In genomic region chr11:78647266-78647915, GRCh38 we compare ENCODE assay signal across 15 cellular contexts.
"Had no signal": no experiment of that assay in that cellular context is flagged by ENCODE, and none has a peak within 500 bp of the region (broad histone marks: within the 10 kb centered on the region; RNA-seq: fewer than 3 reads in every experiment).

No MANE protein-coding gene starts in this region.

- H3K27ac ChIP-seq: ascending aorta, cardiac muscle cell, Peyer's patch, SJSA1, VCaP had no signal

- H3K4me1 ChIP-seq: ascending aorta, Peyer's patch, SJSA1 had no signal

- H3K27me3 Mint-ChIP-seq: activated CD8-positive, alpha-beta T cell treated with anti-CD3 and anti-CD28 coated beads for 36 hours; activated naive CD4-positive, alpha-beta T cell treated with anti-CD3 and anti-CD28 coated beads, Interleukin-2, amount 50 U/mL, for 24 hours; activated naive CD8-positive, alpha-beta T cell treated with anti-CD3 and anti-CD28 coated beads, Interleukin-2, amount 10 ng/mL, durations not matched to agents 7 days and 5 days had no signal

- H3K36me3 ChIP-seq: ascending aorta, cardiac muscle cell, Peyer's patch, SJSA1 had no signal

- ATAC-seq: activated T-helper 17 cell treated with anti-CD3 and anti-CD28 coated beads, Interleukin-2, amount 50 U/mL, for 72 hours had no signal

- H3K9me3 Mint-ChIP-seq: activated B cell treated with CpG ODN at 0.5 μM for 24 hours; activated CD8-positive, alpha-beta T cell treated with anti-CD3 and anti-CD28 coated beads for 36 hours; activated naive CD4-positive, alpha-beta T cell treated with anti-CD3 and anti-CD28 coated beads, Interleukin-2, amount 50 U/mL, for 24 hours; activated naive CD8-positive, alpha-beta T cell treated with anti-CD3 and anti-CD28 coated beads, Interleukin-2, amount 10 ng/mL, durations not matched to agents 7 days and 5 days; activated T-cell treated with anti-CD3 and anti-CD28 coated beads, Interleukin-2, amount 50 U/mL, for 72 hours; activated T-helper 17 cell treated with anti-CD3 and anti-CD28 coated beads, Interleukin-2, amount 50 U/mL, for 72 hours; central memory CD8-positive, alpha-beta T cell had no signal

- H3K4me3 Mint-ChIP-seq: activated B cell treated with CpG ODN at 0.5 μM for 24 hours; activated CD8-positive, alpha-beta T cell treated with anti-CD3 and anti-CD28 coated beads for 36 hours; activated naive CD4-positive, alpha-beta T cell treated with anti-CD3 and anti-CD28 coated beads, Interleukin-2, amount 50 U/mL, for 24 hours; activated naive CD8-positive, alpha-beta T cell treated with anti-CD3 and anti-CD28 coated beads, Interleukin-2, amount 10 ng/mL, durations not matched to agents 7 days and 5 days; activated T-cell treated with anti-CD3 and anti-CD28 coated beads, Interleukin-2, amount 50 U/mL, for 72 hours; activated T-helper 17 cell treated with anti-CD3 and anti-CD28 coated beads, Interleukin-2, amount 50 U/mL, for 72 hours; central memory CD8-positive, alpha-beta T cell had no signal

- H3K27me3 ChIP-seq: ascending aorta, cardiac muscle cell, Peyer's patch, SJSA1 had no signal

- H3K4me3 ChIP-seq: ascending aorta, cardiac muscle cell, K562, Peyer's patch, SJSA1 had no signal

- H3K9me3 ChIP-seq: ascending aorta, Peyer's patch, SJSA1 had no signal

- H3K36me3 Mint-ChIP-seq: activated naive CD4-positive, alpha-beta T cell treated with anti-CD3 and anti-CD28 coated beads, Interleukin-2, amount 50 U/mL, for 24 hours; activated naive CD8-positive, alpha-beta T cell treated with anti-CD3 and anti-CD28 coated beads, Interleukin-2, amount 10 ng/mL, durations not matched to agents 7 days and 5 days had no signal

- H3K27ac Mint-ChIP-seq: activated B cell treated with CpG ODN at 0.5 μM for 24 hours; activated CD8-positive, alpha-beta T cell treated with anti-CD3 and anti-CD28 coated beads for 36 hours; activated naive CD4-positive, alpha-beta T cell treated with anti-CD3 and anti-CD28 coated beads, Interleukin-2, amount 50 U/mL, for 24 hours; activated naive CD8-positive, alpha-beta T cell treated with anti-CD3 and anti-CD28 coated beads, Interleukin-2, amount 10 ng/mL, durations not matched to agents 7 days and 5 days; activated T-cell treated with anti-CD3 and anti-CD28 coated beads, Interleukin-2, amount 50 U/mL, for 72 hours; activated T-helper 17 cell treated with anti-CD3 and anti-CD28 coated beads, Interleukin-2, amount 50 U/mL, for 72 hours had no signal

- DNase-seq: activated B cell treated with CpG ODN at 0.5 μM for 24 hours, NCI-H1048, NCI-H446 treated with DMSO at 0.1 percent for 48 hours had no signal

- H3K4me1 Mint-ChIP-seq: activated B cell treated with CpG ODN at 0.5 μM for 24 hours had no signal
